ENCODE assay signal across 15 cellular contexts in genomic region chrY:22971026-22971712, GRCh38. TPM values are rescaled to one million over a fixed set of nuclear protein-coding genes. Genes with fewer than 3 reads are reported as not detected.
"Had no signal": no experiment of that assay in that cellular context is flagged by ENCODE, and none has a peak within 500 bp of the region (broad histone marks: within the 10 kb centered on the region; RNA-seq: fewer than 3 reads in every experiment).

No MANE protein-coding gene starts in this region.

RNA-seq across cellular contexts. Expression of gene BPY2, which starts 12.9 kb away (rescaled TPM):
- total RNA-seq: activated B cell treated with CpG ODN at 0.5 μM for 24 hours; activated CD4-positive, alpha-beta memory T cell treated with anti-CD3 and anti-CD28 coated beads for 36 hours; activated CD4-positive, alpha-beta memory T cell treated with anti-CD3 and anti-CD28 coated beads, Interleukin-2, amount 10 ng/mL, durations not matched to agents 7 days and 5 days; activated CD4-positive, alpha-beta T cell treated with anti-CD3 and anti-CD28 coated beads for 36 hours; activated CD4-positive, alpha-beta T cell treated with anti-CD3 and anti-CD28 coated beads, Interleukin-2, amount 10 ng/mL, durations not matched to agents 24 days and 14 days; activated CD4-positive, alpha-beta T cell treated with anti-CD3 and anti-CD28 coated beads, Interleukin-2, amount 10 ng/mL, durations not matched to agents 7 days and 5 days; activated CD8-positive, alpha-beta memory T cell treated with anti-CD3 and anti-CD28 coated beads for 36 hours; activated CD8-positive, alpha-beta memory T cell treated with anti-CD3 and anti-CD28 coated beads, Interleukin-2, amount 10 ng/mL, durations not matched to agents 7 days and 5 days; activated CD8-positive, alpha-beta T cell treated with anti-CD3 and anti-CD28 coated beads for 36 hours; activated CD8-positive, alpha-beta T cell treated with anti-CD3 and anti-CD28 coated beads, Interleukin-2, amount 10 ng/mL, durations not matched to agents 7 days and 5 days; T-cell; T-helper 1 cell treated with Interleukin-12 subunit alpha and Interleukin-12 subunit beta and Interleukin-4 antibody, amounts not matched to agents 30 ng/mL and 1 ng/mL, for 36 hours; T-helper 17 cell; T-helper 2 cell treated with Interferon-gamma antibody and Interleukin-4, amounts not matched to agents 100 ng/mL and 5 ng/mL, for 36 hours; WTC11 had no signal
